Comparison of ENCODE assay signal across 34 cellular contexts in the genomic region with DNA sequence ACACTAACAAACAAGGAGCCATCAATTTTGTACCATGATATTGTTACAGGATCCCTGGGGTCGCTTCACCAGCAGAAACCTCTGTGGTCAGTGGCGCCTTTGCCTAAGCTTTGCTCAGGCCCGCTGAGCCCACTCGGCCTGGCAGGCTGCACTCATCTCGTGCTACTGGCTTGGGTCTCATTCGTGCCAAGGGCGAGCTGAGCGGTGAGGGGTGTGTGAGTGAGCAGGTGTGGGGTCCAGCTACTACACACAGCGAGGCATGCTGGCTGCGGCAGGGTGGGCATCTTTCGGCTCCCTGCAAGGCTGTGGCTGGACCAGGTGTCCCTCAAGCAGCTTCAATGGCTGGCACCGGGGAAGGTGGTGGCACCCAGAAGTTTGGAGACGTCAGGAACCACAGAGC. TPM values are rescaled to one million over a fixed set of nuclear protein-coding genes. Genes with fewer than 3 reads are reported as not detected.
"Had no signal": no experiment of that assay in that cellular context is flagged by ENCODE, and none has a peak within 500 bp of the region (broad histone marks: within the 10 kb centered on the region; RNA-seq: fewer than 3 reads in every experiment).

No MANE protein-coding gene starts in this region.

- H3K4me3 ChIP-seq: ovary, psoas muscle, skin epidermis, smooth muscle cell, spleen, suprapubic skin, tibial artery, transverse colon, upper lobe of right lung, uterus had no signal

- ATAC-seq: naive thymus-derived CD8-positive, alpha-beta T cell; natural killer cell treated with Interleukin-12 subunit alpha and Interleukin-12 subunit beta and Interleukin-15 and Interleukin-18, amount 100 ng/mL, for 72 hours; psoas muscle; sciatic nerve; stimulated activated naive CD8-positive, alpha-beta T cell treated with anti-CD3 and anti-CD28 coated beads, Interleukin-15, amount 100 ng/mL, for 72 hours; stimulated activated naive CD8-positive, alpha-beta T cell treated with anti-CD3 and anti-CD28 coated beads, Interleukin-15, Interleukin-2, amounts not matched to agents 100 U/mL and 50 U/mL, for 24 hours; upper lobe of right lung had no signal

- H3K36me3 ChIP-seq: ovary, spleen, suprapubic skin, tibial artery, transverse colon, upper lobe of right lung, uterus had no signal

- H3K4me1 ChIP-seq: parathyroid adenoma, psoas muscle, spleen, suprapubic skin, testis, tibial artery, transverse colon, upper lobe of right lung, uterus had no signal

- H3K4me2 ChIP-seq: smooth muscle cell had no signal

- H3K27ac ChIP-seq: ovary, parathyroid adenoma, psoas muscle, skin epidermis, spleen, suprapubic skin, testis, tibial artery, transverse colon, upper lobe of right lung, uterus had no signal

- DNase-seq: naive thymus-derived CD8-positive, alpha-beta T cell; nephron progenitor cell; occipital lobe; ovary; psoas muscle; right cardiac atrium; spleen; stimulated activated CD4-positive, alpha-beta T cell treated with anti-CD3 and anti-CD28 coated beads, Interleukin-12 subunit alpha, Interleukin-12 subunit beta, amount 100 ng/mL, for 4 hours; stimulated activated CD4-positive, alpha-beta T cell treated with anti-CD3 and anti-CD28 coated beads, Interleukin-1b, Interleukin-23, amount 100 ng/mL, for 48 hours; stimulated activated CD4-positive, alpha-beta T cell treated with anti-CD3 and anti-CD28 coated beads, Interleukin-4, amount 100 ng/mL, for 1 hour; stimulated activated CD4-positive, alpha-beta T cell treated with anti-CD3 and anti-CD28 coated beads, Interleukin-4, amount 100 ng/mL, for 4 hours; stimulated activated CD8-positive, alpha-beta memory T cell treated with anti-CD3 and anti-CD28 coated beads, Interleukin-4, amount 100 ng/mL, for 48 hours; stimulated activated naive CD4-positive, alpha-beta T cell; stimulated activated naive CD8-positive, alpha-beta T cell treated with anti-CD3 and anti-CD28 coated beads, Interleukin-15, amount 100 ng/mL, for 72 hours; stimulated activated naive CD8-positive, alpha-beta T cell treated with anti-CD3 and anti-CD28 coated beads, Interleukin-15, Interleukin-2, amounts not matched to agents 100 U/mL and 50 U/mL, for 24 hours; substantia nigra; testis; tibial artery; transverse colon; upper lobe of right lung; uterus had no signal

- H3K9ac ChIP-seq: parathyroid adenoma had no signal

- H3K79me2 ChIP-seq: parathyroid adenoma had no signal

- H3K27me3 ChIP-seq: ovary, suprapubic skin, testis, tibial artery, transverse colon, upper lobe of right lung, uterus had no signal

- H3K4me3 Mint-ChIP-seq: naive thymus-derived CD8-positive, alpha-beta T cell; natural killer cell treated with Interleukin-12 subunit alpha and Interleukin-12 subunit beta and Interleukin-15 and Interleukin-18, amount 100 ng/mL, for 72 hours; nephron progenitor cell; neural crest cell; stimulated activated memory B cell treated with anti-CD40 and anti-IgM and Interleukin-4, amounts not matched to agents 10 μg/mL and 1 μg/mL and 100 μg/mL, for 72 hours; stimulated activated naive CD8-positive, alpha-beta T cell treated with anti-CD3 and anti-CD28 coated beads, Interleukin-15, amount 100 ng/mL, for 72 hours; type B pancreatic cell had no signal

- H3K36me3 Mint-ChIP-seq: naive thymus-derived CD8-positive, alpha-beta T cell; natural killer cell treated with Interleukin-12 subunit alpha and Interleukin-12 subunit beta and Interleukin-15 and Interleukin-18, amount 100 ng/mL, for 72 hours; stimulated activated memory B cell treated with anti-CD40 and anti-IgM and Interleukin-4, amounts not matched to agents 10 μg/mL and 1 μg/mL and 100 μg/mL, for 72 hours; type B pancreatic cell had no signal

- H3K9me3 Mint-ChIP-seq: naive thymus-derived CD8-positive, alpha-beta T cell; natural killer cell treated with Interleukin-12 subunit alpha and Interleukin-12 subunit beta and Interleukin-15 and Interleukin-18, amount 100 ng/mL, for 72 hours; nephron progenitor cell; stimulated activated memory B cell treated with anti-CD40 and anti-IgM and Interleukin-4, amounts not matched to agents 10 μg/mL and 1 μg/mL and 100 μg/mL, for 72 hours; stimulated activated naive CD8-positive, alpha-beta T cell treated with anti-CD3 and anti-CD28 coated beads, Interleukin-15, amount 100 ng/mL, for 72 hours; type B pancreatic cell had no signal

- H3K9me3 ChIP-seq: ovary, psoas muscle, spleen, suprapubic skin, testis, tibial artery, transverse colon, upper lobe of right lung, uterus had no signal

- H3K4me1 Mint-ChIP-seq: naive thymus-derived CD8-positive, alpha-beta T cell; nephron progenitor cell; neural crest cell; stimulated activated memory B cell treated with anti-CD40 and anti-IgM and Interleukin-4, amounts not matched to agents 10 μg/mL and 1 μg/mL and 100 μg/mL, for 72 hours; stimulated activated naive CD8-positive, alpha-beta T cell treated with anti-CD3 and anti-CD28 coated beads, Interleukin-15, amount 100 ng/mL, for 72 hours had no signal

- H2AFZ ChIP-seq: parathyroid adenoma had no signal

- H3K27me3 Mint-ChIP-seq: progenitor cell of endocrine pancreas; stimulated activated memory B cell treated with anti-CD40 and anti-IgM and Interleukin-4, amounts not matched to agents 10 μg/mL and 1 μg/mL and 100 μg/mL, for 72 hours; stimulated activated naive CD8-positive, alpha-beta T cell treated with anti-CD3 and anti-CD28 coated beads, Interleukin-15, amount 100 ng/mL, for 72 hours had no signal

- H3K27ac Mint-ChIP-seq: natural killer cell treated with Interleukin-12 subunit alpha and Interleukin-12 subunit beta and Interleukin-15 and Interleukin-18, amount 100 ng/mL, for 72 hours; nephron progenitor cell; progenitor cell of endocrine pancreas; stimulated activated memory B cell treated with anti-CD40 and anti-IgM and Interleukin-4, amounts not matched to agents 10 μg/mL and 1 μg/mL and 100 μg/mL, for 72 hours; stimulated activated naive CD8-positive, alpha-beta T cell treated with anti-CD3 and anti-CD28 coated beads, Interleukin-15, amount 100 ng/mL, for 72 hours; type B pancreatic cell had no signal

RNA-seq across cellular contexts. Expression of a gene that starts 19.1 kb away (rescaled TPM):
- total RNA-seq: naive thymus-derived CD8-positive, alpha-beta T cell; natural killer cell treated with Interleukin-12 subunit alpha and Interleukin-12 subunit beta and Interleukin-15 and Interleukin-18, amount 100 ng/mL, for 72 hours; occipital lobe; osteoblast; progenitor cell of endocrine pancreas; psoas muscle; renal cortical epithelial cell; right cardiac atrium; sciatic nerve; smooth muscle cell; spleen; testis; transverse colon; urinary bladder had no signal
- polyA plus RNA-seq: ovary, psoas muscle, right cardiac atrium, spleen had no signal
